Comparison of ENCODE assay signal across 13 cellular contexts in genomic region chr6:149567846-149568585, GRCh38. TPM values are rescaled to one million over a fixed set of nuclear protein-coding genes. Genes with fewer than 3 reads are reported as not detected.
A peak's percentile ranks its signal among the peaks of the same experiment; 100 is the strongest.
DNase-seq lines count a peak whose midpoint lies in the region; ATAC-seq and TF ChIP-seq lines count a peak whose summit lies in the region.
"Had no signal": no experiment of that assay in that cellular context is flagged by ENCODE, and none has a peak within 500 bp of the region (broad histone marks: within the 10 kb centered on the region; RNA-seq: fewer than 3 reads in every experiment).

No MANE protein-coding gene starts in this region.

- no peak overlapping the region for H4K91ac ChIP-seq in H9 (ENCODE audit: insufficient read length, low read depth, low read length)

- H2BK15ac ChIP-seq in H9 (ENCODE audit: low read depth, low read length) = no peak overlapping the region

- no peaks in the 10 kb centered on the region for H3K27me3 ChIP-seq in H9 (ENCODE audit: insufficient read depth, low read length)
- H3K27me3 ChIP-seq: esophagus squamous epithelium had no signal

- H3K27ac ChIP-seq in H9 (ENCODE audit: insufficient read length, low read depth, low read length) = no peak overlapping the region

- H2BK120ac ChIP-seq in H9 (ENCODE audit: low read depth, low read length, poor library complexity, severe bottlenecking) = no peak overlapping the region

- H3K4ac ChIP-seq in H9 (ENCODE audit: low read depth, low read length) = no peak overlapping the region

- no peak overlapping the region for H2BK5ac ChIP-seq in H9 (ENCODE audit: insufficient read length, low read length)

- peaks cover 2% of the 10 kb centered on the region for H3K79me1 ChIP-seq in H9 (ENCODE audit: insufficient read depth, low read depth, low read length, poor library complexity, severe bottlenecking)

- no peak overlapping the region for H3K4me2 ChIP-seq in H9 (ENCODE audit: insufficient read depth, insufficient read length, low read length)

- DNase-seq in T-helper 1 cell (no peak), H9 (no peak), nephron progenitor cell (no peak), NCI-H187 (lab: John Stamatoyannopoulos, UW) (no peak)
- no peak for DNase-seq in activated T-helper 2 cell treated with anti-CD3 and anti-CD28 coated beads, Interferon-gamma antibody, Interleukin-2, Interleukin-4, amounts not matched to agents 10 μg/mL and 5 μg/mL and 100 μg/mL, durations not matched to agents 14 hours and 24 hours and 36 hours (ENCODE audit: low spot score)
- DNase-seq: DMS53; esophagus squamous epithelium; NCI-H1105; nucleus accumbens; stimulated activated CD4-positive, alpha-beta T cell treated with anti-CD3 and anti-CD28 coated beads, Interleukin-1b, Interleukin-23, amount 100 ng/mL, for 48 hours had no signal

- no peak overlapping the region for H3K23ac ChIP-seq in H9 (ENCODE audit: insufficient read length, low read depth, low read length)

- no peak overlapping the region for H4K5ac ChIP-seq in H9 (ENCODE audit: insufficient read length, low read depth, low read length)

- H3K79me2 ChIP-seq in H9 (ENCODE audit: insufficient read depth, low read length) = peaks cover 11% of the 10 kb centered on the region; the same call in 1 of the 2 replicates

- no peak overlapping the region for H3K18ac ChIP-seq in H9 (ENCODE audit: insufficient read length, low read depth, low read length)

- H3K14ac ChIP-seq in H9 (ENCODE audit: insufficient read depth, low read length) = no peak overlapping the region

- no peaks in the 10 kb centered on the region for H3K9me3 Mint-ChIP-seq in T-helper 1 cell treated with Interleukin-12 subunit alpha and Interleukin-12 subunit beta and Interleukin-4 antibody, amounts not matched to agents 30 μg/mL and 1 μg/mL, for 36 hours
- H3K9me3 Mint-ChIP-seq in H9 (no peaks in the 10 kb centered on the region), nephron progenitor cell (no peaks in the 10 kb centered on the region)
- H3K9me3 Mint-ChIP-seq in activated T-helper 2 cell treated with anti-CD3 and anti-CD28 coated beads, Interferon-gamma antibody, Interleukin-2, Interleukin-4, amounts not matched to agents 10 μg/mL and 5 μg/mL and 100 μg/mL, durations not matched to agents 14 hours and 24 hours and 36 hours = no peaks in the 10 kb centered on the region

- no peak overlapping the region for H3K27ac Mint-ChIP-seq in T-helper 1 cell treated with Interleukin-12 subunit alpha and Interleukin-12 subunit beta and Interleukin-4 antibody, amounts not matched to agents 30 μg/mL and 1 μg/mL, for 36 hours
- H3K27ac Mint-ChIP-seq in H9 (no peak overlapping the region; a peak in 1 of 7 replicates), nephron progenitor cell (no peak overlapping the region)
- H3K27ac Mint-ChIP-seq in activated T-helper 2 cell treated with anti-CD3 and anti-CD28 coated beads, Interferon-gamma antibody, Interleukin-2, Interleukin-4, amounts not matched to agents 10 μg/mL and 5 μg/mL and 100 μg/mL, durations not matched to agents 14 hours and 24 hours and 36 hours = no peak overlapping the region

- H3K4me3 Mint-ChIP-seq in T-helper 1 cell treated with Interleukin-12 subunit alpha and Interleukin-12 subunit beta and Interleukin-4 antibody, amounts not matched to agents 30 μg/mL and 1 μg/mL, for 36 hours = peak overlapping the region; percentile 34
- H3K4me3 Mint-ChIP-seq in H9 (peak overlapping the region; percentile 66 to 90; a peak in 4 of 5 replicates), nephron progenitor cell (peak overlapping the region; percentile 76)
- peak overlapping the region; percentile 89 for H3K4me3 Mint-ChIP-seq in activated T-helper 2 cell treated with anti-CD3 and anti-CD28 coated beads, Interferon-gamma antibody, Interleukin-2, Interleukin-4, amounts not matched to agents 10 μg/mL and 5 μg/mL and 100 μg/mL, durations not matched to agents 14 hours and 24 hours and 36 hours (ENCODE audit: low read depth)

- peaks cover 16% of the 10 kb centered on the region for H3K4me1 Mint-ChIP-seq in T-helper 1 cell treated with Interleukin-12 subunit alpha and Interleukin-12 subunit beta and Interleukin-4 antibody, amounts not matched to agents 30 μg/mL and 1 μg/mL, for 36 hours (ENCODE audit: low read depth)
- peaks cover 11 to 13% of the 10 kb centered on the region in 2 experiments for H3K4me1 Mint-ChIP-seq in H9
- H3K4me1 Mint-ChIP-seq in activated T-helper 2 cell treated with anti-CD3 and anti-CD28 coated beads, Interferon-gamma antibody, Interleukin-2, Interleukin-4, amounts not matched to agents 10 μg/mL and 5 μg/mL and 100 μg/mL, durations not matched to agents 14 hours and 24 hours and 36 hours (ENCODE audit: low read depth) = peaks cover 12% of the 10 kb centered on the region
- peaks cover 35% of the 10 kb centered on the region for H3K4me1 Mint-ChIP-seq in nephron progenitor cell

- WGBS in H9 (ENCODE audit: extremely low coverage, insufficient read length, low lambda C conversion rate) = no CpG with 5 or more reads among the region's 8 CpGs

- no peak overlapping the region for H2AK5ac ChIP-seq in H9 (ENCODE audit: insufficient read length, low read length)

- H3K27me3 Mint-ChIP-seq in T-helper 1 cell treated with Interleukin-12 subunit alpha and Interleukin-12 subunit beta and Interleukin-4 antibody, amounts not matched to agents 30 μg/mL and 1 μg/mL, for 36 hours (ENCODE audit: low read depth) = peaks cover 6% of the 10 kb centered on the region
- H3K27me3 Mint-ChIP-seq in H9 (ENCODE audit: low read depth) (peaks cover 4% of the 10 kb centered on the region), nephron progenitor cell (ENCODE audit: low read depth, poor library complexity) (peaks cover 28% of the 10 kb centered on the region)
- peaks cover 2% of the 10 kb centered on the region for H3K27me3 Mint-ChIP-seq in activated T-helper 2 cell treated with anti-CD3 and anti-CD28 coated beads, Interferon-gamma antibody, Interleukin-2, Interleukin-4, amounts not matched to agents 10 μg/mL and 5 μg/mL and 100 μg/mL, durations not matched to agents 14 hours and 24 hours and 36 hours (ENCODE audit: low read depth)

- no peak overlapping the region for H2BK12ac ChIP-seq in H9 (ENCODE audit: insufficient read length, low read depth, low read length)

- TF ChIP-seq CTCF in H9 (conservative IDR thresholded peaks at IDR 0.05) = no peak
- TF ChIP-seq CTCF in nephron progenitor cell (IDR thresholded peaks at IDR 0.05) = no peak

- no peak overlapping the region for H4K8ac ChIP-seq in H9 (replicated peaks; ENCODE audit: insufficient read length, low read depth, low read length)

- H3K4me1 ChIP-seq in H9 (ENCODE audit: insufficient read depth, low read length) = no peaks in the 10 kb centered on the region

- intact Hi-C loops in activated T-helper 2 cell treated with anti-CD3 and anti-CD28 coated beads, Interferon-gamma antibody, Interleukin-2, Interleukin-4, amounts not matched to agents 10 μg/mL and 5 μg/mL and 100 μg/mL, durations not matched to agents 14 hours and 24 hours and 36 hours (cut with micrococcal nuclease) = loop anchor here (5.0 to 10.0 kb wide), 5 partner anchors 251 to 1817 kb away; partner anchors contain the start of genes LRP11, RAET1G and TAB2

- peaks cover 4% of the 10 kb centered on the region for H3K23me2 ChIP-seq in H9 (ENCODE audit: insufficient read length, low read depth, low read length, poor library complexity, severe bottlenecking)

- H3K9me3 ChIP-seq in H9 (ENCODE audit: control insufficient read depth, low read depth, low read length) = no peaks in the 10 kb centered on the region
- H3K9me3 ChIP-seq: esophagus squamous epithelium had no signal

- H2AFZ ChIP-seq in H9 (ENCODE audit: low read length) = no peak overlapping the region

- no peak overlapping the region for H3T11ph ChIP-seq in H9 (ENCODE audit: low read length)

- no peaks in the 10 kb centered on the region for H3K36me3 Mint-ChIP-seq in T-helper 1 cell treated with Interleukin-12 subunit alpha and Interleukin-12 subunit beta and Interleukin-4 antibody, amounts not matched to agents 30 μg/mL and 1 μg/mL, for 36 hours (ENCODE audit: low read depth)
- peaks cover 0 to 1% (median 0%) of the 10 kb centered on the region in 3 experiments; a peak in 2 of 7 replicates for H3K36me3 Mint-ChIP-seq in H9 (ENCODE audit: insufficient read depth in 1 of 3, low read depth in 3 of 3)
- no peaks in the 10 kb centered on the region for H3K36me3 Mint-ChIP-seq in activated T-helper 2 cell treated with anti-CD3 and anti-CD28 coated beads, Interferon-gamma antibody, Interleukin-2, Interleukin-4, amounts not matched to agents 10 μg/mL and 5 μg/mL and 100 μg/mL, durations not matched to agents 14 hours and 24 hours and 36 hours (ENCODE audit: low read depth)
- no peaks in the 10 kb centered on the region for H3K36me3 Mint-ChIP-seq in nephron progenitor cell (ENCODE audit: low read depth)

- H3K9ac ChIP-seq in H9 (ENCODE audit: extremely low read depth, insufficient read length, low read length) = no peak overlapping the region

- H4K20me1 ChIP-seq in H9 (ENCODE audit: control insufficient read depth, insufficient read depth, insufficient read length) = no peaks in the 10 kb centered on the region

- H2BK20ac ChIP-seq in H9 (ENCODE audit: low read depth, low read length, poor library complexity, severe bottlenecking) = no peak overlapping the region

- no peak overlapping the region for H3K56ac ChIP-seq in H9 (ENCODE audit: insufficient read length, low read depth, low read length)

- no peak for ATAC-seq in HG03469 (IDR thresholded peaks at IDR 0.05; ENCODE audit: unreplicated experiment)
- no peak for ATAC-seq in GM21576 (IDR thresholded peaks at IDR 0.05; ENCODE audit: unreplicated experiment)

RNA-seq across cellular contexts. Expression of gene GINM1, which starts 1.8 kb away (rescaled TPM):
- total RNA-seq in H9 (2021) = 22.7 and 24.5 TPM in 2 replicates
- 17.6 and 19.0 TPM in 2 replicates for total RNA-seq in activated T-helper 2 cell treated with anti-CD3 and anti-CD28 coated beads, Interferon-gamma antibody, Interleukin-2, Interleukin-4, amounts not matched to agents 10 μg/mL and 5 μg/mL and 100 μg/mL, durations not matched to agents 14 hours and 24 hours and 36 hours

RNA-seq across cellular contexts. Expression of gene PPIL4, which starts 22.2 kb away (rescaled TPM):
- 36.9 and 38.0 TPM in 2 replicates for total RNA-seq in H9 (2021)
- 20.4 and 20.5 TPM in 2 replicates for total RNA-seq in activated T-helper 2 cell treated with anti-CD3 and anti-CD28 coated beads, Interferon-gamma antibody, Interleukin-2, Interleukin-4, amounts not matched to agents 10 μg/mL and 5 μg/mL and 100 μg/mL, durations not matched to agents 14 hours and 24 hours and 36 hours

Comparison
In these comparisons a context has a peak if more than half of its experiments do, and no peak if none do; other contexts are left out.
1. H3K4me3 Mint-ChIP-seq: peak in every context shown above with its lines; median percentile 89 in activated T-helper 2 cell treated with anti-CD3 and anti-CD28 coated beads, Interferon-gamma antibody, Interleukin-2, Interleukin-4, amounts not matched to agents 10 μg/mL and 5 μg/mL and 100 μg/mL, durations not matched to agents 14 hours and 24 hours and 36 hours; 78 in H9; 76 in nephron progenitor cell; 34 in T-helper 1 cell treated with Interleukin-12 subunit alpha and Interleukin-12 subunit beta and Interleukin-4 antibody, amounts not matched to agents 30 μg/mL and 1 μg/mL, for 36 hours.